37 cellular contexts compared by ENCODE assay signal in genomic region chr21:18398843-18399242, GRCh38. TPM values are rescaled to one million over a fixed set of nuclear protein-coding genes. Genes with fewer than 3 reads are reported as not detected.
"Had no signal": no experiment of that assay in that cellular context is flagged by ENCODE, and none has a peak within 500 bp of the region (broad histone marks: within the 10 kb centered on the region; RNA-seq: fewer than 3 reads in every experiment).

No MANE protein-coding gene starts in this region.

- ATAC-seq: activated CD8-positive, alpha-beta T cell treated with anti-CD3 and anti-CD28 coated beads for 36 hours; activated naive CD4-positive, alpha-beta T cell treated with anti-CD3 and anti-CD28 coated beads, Interleukin-2, amount 50 U/mL, for 72 hours; activated T-cell treated with anti-CD3 and anti-CD28 coated beads, Interleukin-2, amount 50 U/mL, for 4 hours; activated T-cell treated with anti-CD3 and anti-CD28 coated beads, Interleukin-2, amount 50 U/mL, for 72 hours; activated T-helper 17 cell treated with anti-CD3 and anti-CD28 coated beads, Interleukin-2, amount 50 U/mL, for 72 hours; body of pancreas had no signal

- H3K4me1 ChIP-seq: adrenal gland, body of pancreas, breast epithelium had no signal

- H3K27me3 ChIP-seq: adrenal gland, body of pancreas, brain microvascular endothelial cell, breast epithelium had no signal

- DNase-seq: activated B cell treated with CpG ODN at 0.5 μM for 24 hours; activated CD4-positive, alpha-beta memory T cell treated with anti-CD3 and anti-CD28 coated beads for 36 hours; activated CD4-positive, alpha-beta T cell treated with anti-CD3 and anti-CD28 coated beads for 4 hours; activated CD4-positive, alpha-beta T cell treated with anti-CD3 and anti-CD28 coated beads, Interleukin-2, amount 10 ng/mL, durations not matched to agents 24 days and 14 days; activated CD4-positive, alpha-beta T cell treated with anti-CD3 and anti-CD28 coated beads, Interleukin-2, amount 50 U/mL, for 1 hour; activated CD4-positive, alpha-beta T cell treated with anti-CD3 and anti-CD28 coated beads, Interleukin-2, amount 50 U/mL, for 4 hours; activated CD4-positive, CD25-positive, alpha-beta regulatory T cell treated with anti-CD3 and anti-CD28 coated beads, Interleukin-2, amount 50 U/mL, for 72 hours; activated CD8-positive, alpha-beta memory T cell treated with anti-CD3 and anti-CD28 coated beads, Interleukin-2, amount 50 U/mL, for 4 hours; activated CD8-positive, alpha-beta T cell treated with anti-CD3 and anti-CD28 coated beads for 36 hours; activated effector memory CD4-positive, alpha-beta T cell treated with anti-CD3 and anti-CD28 coated beads, Interleukin-2, amount 50 U/mL, for 16 hours; activated gamma-delta T cell treated with Interleukin-2 at 50 U/mL for 16 hours; activated naive CD4-positive, alpha-beta T cell; activated naive CD4-positive, alpha-beta T cell treated with anti-CD3 and anti-CD28 coated beads for 36 hours; activated naive CD4-positive, alpha-beta T cell treated with anti-CD3 and anti-CD28 coated beads, Interleukin-2, amount 50 U/mL, for 16 hours; activated naive CD8-positive, alpha-beta T cell treated with anti-CD3 and anti-CD28 coated beads for 36 hours; activated T-cell treated with anti-CD3 and anti-CD28 coated beads for 4 hours; activated T-cell treated with anti-CD3 and anti-CD28 coated beads, Interleukin-2, amount 50 U/mL, for 1 hour; activated T-cell treated with anti-CD3 and anti-CD28 coated beads, Interleukin-2, amount 50 U/mL, for 4 hours; activated T-cell treated with anti-CD3 and anti-CD28 coated beads, Interleukin-2, amount 50 U/mL, for 72 hours; adrenal gland; amniotic stem cell; aorta; body of pancreas; brain microvascular endothelial cell; cerebellar nuclear complex; T-helper 2 cell; T-helper 9 cell had no signal

- FAIRE-seq: astrocyte, TTC549 had no signal

- H3K36me3 ChIP-seq: adrenal gland, brain microvascular endothelial cell, breast epithelium had no signal

- H3K4me3 ChIP-seq: adrenal gland, body of pancreas, breast epithelium had no signal

- H3K27ac ChIP-seq: adrenal gland, body of pancreas, brain microvascular endothelial cell, breast epithelium, VCaP had no signal

- H3K9me3 ChIP-seq: adrenal gland, body of pancreas had no signal

RNA-seq across cellular contexts. Expression of gene TMPRSS15, which starts 4.7 kb away (rescaled TPM):
- total RNA-seq: activated B cell treated with CpG ODN at 0.5 μM for 24 hours; activated CD4-positive, alpha-beta memory T cell treated with anti-CD3 and anti-CD28 coated beads for 36 hours; activated CD4-positive, alpha-beta T cell treated with anti-CD3 and anti-CD28 coated beads, Interleukin-2, amount 10 ng/mL, durations not matched to agents 24 days and 14 days; activated CD8-positive, alpha-beta memory T cell treated with anti-CD3 and anti-CD28 coated beads for 36 hours; activated CD8-positive, alpha-beta T cell treated with anti-CD3 and anti-CD28 coated beads for 36 hours; activated naive CD4-positive, alpha-beta T cell treated with anti-CD3 and anti-CD28 coated beads for 36 hours; activated naive CD4-positive, alpha-beta T cell treated with anti-CD3 and anti-CD28 coated beads, Interleukin-2, amount 50 U/mL, for 72 hours; activated naive CD8-positive, alpha-beta T cell treated with anti-CD3 and anti-CD28 coated beads for 36 hours; activated T-cell treated with anti-CD3 and anti-CD28 coated beads, Interleukin-2, amount 50 U/mL, for 4 hours; activated T-cell treated with anti-CD3 and anti-CD28 coated beads, Interleukin-2, amount 50 U/mL, for 72 hours; activated T-helper 1 cell treated with anti-CD3 and anti-CD28 coated beads, Interleukin-12 subunit alpha, Interleukin-12 subunit beta, Interleukin-2, Interleukin-4 antibody, amounts not matched to agents 30 ng/mL and 10 ng/mL and 1 ng/mL, durations not matched to agents 14 hours and 24 hours and 36 hours; activated T-helper 17 cell treated with anti-CD3 and anti-CD28 coated beads, Interleukin-2, amount 50 U/mL, for 72 hours; adrenal gland; aorta; astrocyte; body of pancreas; breast epithelium; cardiac septum; chondrocyte had no signal
- polyA plus RNA-seq: adrenal gland had no signal
